In the genomic region with DNA sequence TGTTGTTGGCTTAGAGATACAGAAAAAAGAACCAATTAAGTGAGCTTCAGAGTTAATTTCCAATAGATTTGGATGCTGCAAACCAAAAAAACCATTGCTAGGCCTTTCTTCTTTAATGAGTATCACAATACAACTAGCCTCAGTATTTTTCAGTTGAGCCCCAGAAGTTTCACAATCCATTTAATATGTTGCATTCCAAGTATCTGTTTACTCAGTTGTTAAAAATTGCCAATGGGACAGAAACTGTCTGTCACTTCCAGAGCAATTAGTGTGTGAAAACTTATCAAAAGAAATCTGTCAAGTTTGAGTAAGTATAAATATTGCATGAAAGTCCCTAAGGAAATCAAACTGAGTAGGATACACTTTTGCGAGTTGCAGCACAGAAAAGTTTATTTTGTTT, we compare ENCODE assay signal across 15 cellular contexts.
DNase-seq lines count a peak whose midpoint lies in the region; ATAC-seq, FAIRE-seq and TF ChIP-seq lines count a peak whose summit lies in the region.
"Had no signal": no experiment of that assay in that cellular context is flagged by ENCODE, and none has a peak within 500 bp of the region (broad histone marks: within the 10 kb centered on the region; RNA-seq: fewer than 3 reads in every experiment).

No MANE protein-coding gene starts in this region.

- ATAC-seq in Right ventricle myocardium superior (ENCODE audit: poor library complexity) (peak; percentile 68), heart right ventricle (no peak), pancreas (peak in 3 of 4 donors; percentile 61 to 87 (median 72)), HG03521 (IDR thresholded peaks at IDR 0.05; ENCODE audit: unreplicated experiment) (no peak)

- H3K27me3 ChIP-seq in heart right ventricle, result no peaks in the 10 kb centered on the region
- no peaks in the 10 kb centered on the region for H3K27me3 ChIP-seq in pancreas
- no peaks in the 10 kb centered on the region for H3K27me3 ChIP-seq in ascending aorta
- H3K27me3 ChIP-seq: BLaER1 had no signal

- DNase-seq in Right ventricle myocardium superior, result no peak
- DNase-seq in heart right ventricle, result no peak
- no peak for DNase-seq in pancreas
- no peak for DNase-seq in ascending aorta (ENCODE audit: low spot score in 2 of 2)
- no peak for DNase-seq in GOT3 (lab: John Stamatoyannopoulos, UW)
- DNase-seq: 8988T; CD4-positive, alpha-beta memory T cell; DMS153; DMS79; GDM1 had no signal

- no peaks in the 10 kb centered on the region for H3K9me3 ChIP-seq in heart right ventricle
- no peaks in the 10 kb centered on the region for H3K9me3 ChIP-seq in pancreas
- H3K9me3 ChIP-seq in ascending aorta, result no peaks in the 10 kb centered on the region
- H3K9me3 ChIP-seq: BLaER1, HAP-1 had no signal

- no peak for TF ChIP-seq CTCF in heart right ventricle (IDR thresholded peaks at IDR 0.05)
- no peak for TF ChIP-seq CTCF in pancreas (IDR thresholded peaks at IDR 0.05)
- TF ChIP-seq CTCF in ascending aorta (IDR thresholded peaks at IDR 0.05), result no peak

- FAIRE-seq in islet of Langerhans (lab: Jason Lieb, UNC) (peak; percentile 60), pancreas (lab: Jason Lieb, UNC) (no peak)
- FAIRE-seq: GM12892 had no signal

- no peak overlapping the region for H3K27ac ChIP-seq in heart right ventricle
- peak overlapping the region in 2 of 4 donors; percentile 41 to 60 for H3K27ac ChIP-seq in pancreas
- H3K27ac ChIP-seq in ascending aorta, result no peak overlapping the region
- H3K27ac ChIP-seq: BLaER1 had no signal

- H3K4me1 ChIP-seq in heart right ventricle (no peaks in the 10 kb centered on the region), pancreas (peaks cover 0 to 22% (median 0%) of the 10 kb centered on the region in 3 donors), ascending aorta (no peaks in the 10 kb centered on the region)
- H3K4me1 ChIP-seq: BLaER1, HAP-1 had no signal

- H3K4me3 ChIP-seq in heart right ventricle (no peak overlapping the region), pancreas (no peak overlapping the region), ascending aorta (no peak overlapping the region)
- H3K4me3 ChIP-seq: BLaER1, HAP-1 had no signal

- no peaks in the 10 kb centered on the region for H3K36me3 ChIP-seq in heart right ventricle
- no peaks in the 10 kb centered on the region for H3K36me3 ChIP-seq in pancreas
- no peaks in the 10 kb centered on the region for H3K36me3 ChIP-seq in ascending aorta
- H3K36me3 ChIP-seq: BLaER1, HAP-1 had no signal

- 76% methylated on average over 1 of the region's 1 CpG for WGBS in heart right ventricle, 2 donors
- 9 to 19% methylated on average over 1 of the region's 1 CpG for WGBS in pancreas, 2 donors

- intact Hi-C loops in Right ventricle myocardium superior (cut with DNase I) (no loop called here), heart right ventricle (cut with DNase I) (no loop called here), pancreas (cut with DNase I) (no loop called here), ascending aorta (cut with DNase I) (no loop called here)

Comparison
In these comparisons a context has a peak if more than half of its experiments do, and no peak if none do; other contexts are left out.
1. ATAC-seq: peak in Right ventricle myocardium superior (single experiment) and pancreas (3 of 4); none in heart right ventricle (0 of 8) and HG03521 (single experiment).